18 cellular contexts compared by ENCODE assay signal in genomic region chr7:66558201-66558641, GRCh38.
DNase-seq lines count a peak whose midpoint lies in the region; ATAC-seq, FAIRE-seq and TF ChIP-seq lines count a peak whose summit lies in the region.
"Had no signal": no experiment of that assay in that cellular context is flagged by ENCODE, and none has a peak within 500 bp of the region (broad histone marks: within the 10 kb centered on the region; RNA-seq: fewer than 3 reads in every experiment).

No MANE protein-coding gene starts in this region.

- no peak for TF ChIP-seq CTCF in RWPE2 (IDR thresholded peaks at IDR 0.05; ENCODE audit: poor library complexity, severe bottlenecking)
- no peak for TF ChIP-seq CTCF in osteoblast (IDR thresholded peaks at IDR 0.05; ENCODE audit: extremely low read depth, low read depth, low read length)
- no peak for TF ChIP-seq CTCF in osteocyte (IDR thresholded peaks at IDR 0.05)
- TF ChIP-seq CTCF in kidney (IDR thresholded peaks at IDR 0.05; ENCODE audit: borderline replicate concordance, extremely low read depth, insufficient read depth): no peak

- no peaks in the 10 kb centered on the region for H3K9me3 Mint-ChIP-seq in activated CD4-positive, alpha-beta T cell treated with anti-CD3 and anti-CD28 coated beads for 36 hours (ENCODE audit: low read depth)
- no peaks in the 10 kb centered on the region for H3K9me3 Mint-ChIP-seq in osteocyte (ENCODE audit: unreplicated experiment)
- H3K9me3 Mint-ChIP-seq: activated naive CD8-positive, alpha-beta T cell treated with anti-CD3 and anti-CD28 coated beads, Interleukin-2, amount 10 ng/mL, durations not matched to agents 7 days and 5 days; activated T-helper 1 cell treated with anti-CD3 and anti-CD28 coated beads, Interleukin-12 subunit alpha, Interleukin-12 subunit beta, Interleukin-2, Interleukin-4 antibody, amounts not matched to agents 30 ng/mL and 10 ng/mL and 1 ng/mL, durations not matched to agents 14 hours and 24 hours and 36 hours; brain; mesothelial cell of epicardium; nephron progenitor cell; type B pancreatic cell had no signal

- peaks cover 33% of the 10 kb centered on the region for H3K36me3 ChIP-seq in RWPE2 (ENCODE audit: low read depth)
- peaks cover 36% of the 10 kb centered on the region for H3K36me3 ChIP-seq in osteoblast (ENCODE audit: insufficient read depth, low read length)
- H3K36me3 ChIP-seq in kidney (ENCODE audit: control insufficient read depth in 1 of 2, insufficient read depth in 2 of 2, low read length in 2 of 2): peaks cover 6 to 12% of the 10 kb centered on the region in 2 donors

- no peak overlapping the region for H3K27ac Mint-ChIP-seq in activated CD4-positive, alpha-beta T cell treated with anti-CD3 and anti-CD28 coated beads for 36 hours
- no peak overlapping the region for H3K27ac Mint-ChIP-seq in osteocyte (ENCODE audit: unreplicated experiment)
- H3K27ac Mint-ChIP-seq: activated naive CD8-positive, alpha-beta T cell treated with anti-CD3 and anti-CD28 coated beads, Interleukin-2, amount 10 ng/mL, durations not matched to agents 7 days and 5 days; activated T-helper 1 cell treated with anti-CD3 and anti-CD28 coated beads, Interleukin-12 subunit alpha, Interleukin-12 subunit beta, Interleukin-2, Interleukin-4 antibody, amounts not matched to agents 30 ng/mL and 10 ng/mL and 1 ng/mL, durations not matched to agents 14 hours and 24 hours and 36 hours; mesothelial cell of epicardium; type B pancreatic cell had no signal

- no peaks in the 10 kb centered on the region for H3K9me3 ChIP-seq in RWPE2 (ENCODE audit: severe bottlenecking)
- no peaks in the 10 kb centered on the region for H3K9me3 ChIP-seq in osteoblast (ENCODE audit: low read depth, low read length)
- no peaks in the 10 kb centered on the region for H3K9me3 ChIP-seq in kidney (ENCODE audit: control insufficient read depth in 1 of 2, low read length in 2 of 2)
- H3K9me3 ChIP-seq: colonic mucosa had no signal

- no peak overlapping the region for H2AFZ ChIP-seq in osteoblast (ENCODE audit: low read length)

- H3K4me2 ChIP-seq in osteoblast (ENCODE audit: insufficient read depth, low read length): no peak overlapping the region

- peaks cover 81% of the 10 kb centered on the region for H3K79me2 ChIP-seq in osteoblast (ENCODE audit: insufficient read depth, low read length)

- no peaks in the 10 kb centered on the region for H3K4me1 Mint-ChIP-seq in activated CD4-positive, alpha-beta T cell treated with anti-CD3 and anti-CD28 coated beads for 36 hours
- H3K4me1 Mint-ChIP-seq in osteocyte (ENCODE audit: unreplicated experiment): peaks cover 6% of the 10 kb centered on the region
- H3K4me1 Mint-ChIP-seq: brain, mesothelial cell of epicardium, nephron progenitor cell had no signal

- no peaks in the 10 kb centered on the region for H3K27me3 Mint-ChIP-seq in activated CD4-positive, alpha-beta T cell treated with anti-CD3 and anti-CD28 coated beads for 36 hours
- no peaks in the 10 kb centered on the region for H3K27me3 Mint-ChIP-seq in osteocyte (ENCODE audit: unreplicated experiment)
- H3K27me3 Mint-ChIP-seq: activated naive CD8-positive, alpha-beta T cell treated with anti-CD3 and anti-CD28 coated beads, Interleukin-2, amount 10 ng/mL, durations not matched to agents 7 days and 5 days; brain; type B pancreatic cell had no signal

- H3K4me1 ChIP-seq in RWPE2 (ENCODE audit: insufficient read depth, poor library complexity, severe bottlenecking) (no peaks in the 10 kb centered on the region), osteoblast (ENCODE audit: insufficient read depth, low read length) (peaks cover 4% of the 10 kb centered on the region), kidney (ENCODE audit: control insufficient read depth in 1 of 2, insufficient read depth in 1 of 2, low read depth in 1 of 2, low read length in 2 of 2) (no peaks in the 10 kb centered on the region)
- H3K4me1 ChIP-seq: colonic mucosa had no signal

- H3K27ac ChIP-seq in RWPE2 (ENCODE audit: poor library complexity, severe bottlenecking) (no peak overlapping the region), osteoblast (ENCODE audit: low read depth, low read length) (no peak overlapping the region), kidney (ENCODE audit: low read depth in 2 of 2, low read length in 2 of 2) (no peak overlapping the region)
- H3K27ac ChIP-seq: 22Rv1, colonic mucosa had no signal

- intact Hi-C loops in activated CD4-positive, alpha-beta T cell treated with anti-CD3 and anti-CD28 coated beads for 36 hours (cut with DNase I, micrococcal nuclease): loop anchor here in 1 of 2 experiments (10.0 kb wide), 1 partner anchor 437 kb away; the partner anchor contains the start of genes SBDS and TYW1
- intact Hi-C loops in kidney (cut with DNase I): no loop called here

- CTCF ChIA-PET in activated CD4-positive, alpha-beta T cell treated with anti-CD3 and anti-CD28 coated beads for 36 hours (lab: Charles Lee): interaction anchor here (0.5 to 1.5 kb wide), 15 partner anchors 9 to 796 kb away, joined by 3 to 4 read pairs (median 3); partner anchors contain the start of gene GUSB

- H3K36me3 Mint-ChIP-seq in activated CD4-positive, alpha-beta T cell treated with anti-CD3 and anti-CD28 coated beads for 36 hours (ENCODE audit: low read depth): peaks cover 16% of the 10 kb centered on the region
- H3K36me3 Mint-ChIP-seq in osteocyte (ENCODE audit: unreplicated experiment): peaks cover 10% of the 10 kb centered on the region

- H3K4me3 Mint-ChIP-seq in activated CD4-positive, alpha-beta T cell treated with anti-CD3 and anti-CD28 coated beads for 36 hours: no peak overlapping the region
- H3K4me3 Mint-ChIP-seq in osteocyte (ENCODE audit: unreplicated experiment): no peak overlapping the region
- H3K4me3 Mint-ChIP-seq: activated naive CD8-positive, alpha-beta T cell treated with anti-CD3 and anti-CD28 coated beads, Interleukin-2, amount 10 ng/mL, durations not matched to agents 7 days and 5 days; activated T-helper 1 cell treated with anti-CD3 and anti-CD28 coated beads, Interleukin-12 subunit alpha, Interleukin-12 subunit beta, Interleukin-2, Interleukin-4 antibody, amounts not matched to agents 30 ng/mL and 10 ng/mL and 1 ng/mL, durations not matched to agents 14 hours and 24 hours and 36 hours; brain; mesothelial cell of epicardium; nephron progenitor cell; type B pancreatic cell had no signal

- peaks cover 38% of the 10 kb centered on the region for H4K20me1 ChIP-seq in osteoblast (ENCODE audit: insufficient read depth, low read length)

- POLR2A ChIA-PET in activated CD4-positive, alpha-beta T cell treated with anti-CD3 and anti-CD28 coated beads for 36 hours (lab: Charles Lee): interaction anchor here (0.6 kb wide), 1 partner anchor 184 kb away, joined by 3 read pairs; no protein-coding TSS in a partner anchor

- ATAC-seq in activated CD4-positive, alpha-beta T cell treated with anti-CD3 and anti-CD28 coated beads for 36 hours: peak; percentile 17
- peak; percentile 17; the same call in 1 of the 3 replicates for ATAC-seq in RWPE2 (ENCODE audit: low read depth)
- ATAC-seq in esophagus mucosa: peak; percentile 11
- ATAC-seq in HG03095 (IDR thresholded peaks at IDR 0.05; ENCODE audit: unreplicated experiment): no peak

- H3K9ac ChIP-seq in kidney (ENCODE audit: low read length in 2 of 2): no peak overlapping the region

- FAIRE-seq in kidney (lab: Jason Lieb, UNC): no peak
- FAIRE-seq: G401.6 had no signal

- no peak for DNase-seq in activated CD4-positive, alpha-beta T cell treated with anti-CD3 and anti-CD28 coated beads for 36 hours
- no peak for DNase-seq in activated CD4-positive, alpha-beta T cell treated with anti-CD3 and anti-CD28 coated beads, Interleukin-2, amount 50 U/mL, for 48 hours
- DNase-seq in RWPE2 (ENCODE audit: low spot score) (no peak), osteoblast (ENCODE audit: insufficient read length, low spot score, missing footprints) (peak; percentile 75), osteocyte (ENCODE audit: extremely low spot score, unreplicated experiment) (no peak), kidney (no peak)
- DNase-seq: kidney glomerular epithelial cell had no signal

- H3K27me3 ChIP-seq in RWPE2 (ENCODE audit: insufficient read depth, poor library complexity, severe bottlenecking): no peaks in the 10 kb centered on the region
- no peaks in the 10 kb centered on the region for H3K27me3 ChIP-seq in osteoblast (ENCODE audit: insufficient read depth, low read length)
- H3K27me3 ChIP-seq: colonic mucosa had no signal

- no peak overlapping the region for H3K4me3 ChIP-seq in RWPE2 (ENCODE audit: severe bottlenecking)
- H3K4me3 ChIP-seq in osteoblast (ENCODE audit: insufficient read depth, low read length): no peak overlapping the region
- H3K4me3 ChIP-seq in kidney (ENCODE audit: low read length in 2 of 2): no peak overlapping the region
- H3K4me3 ChIP-seq: colonic mucosa had no signal
